8 cellular contexts compared by ENCODE assay signal in genomic region chr4:1410491-1411325, GRCh38. TPM values are rescaled to one million over a fixed set of nuclear protein-coding genes. Genes with fewer than 3 reads are reported as not detected.
DNase-seq lines count a peak whose midpoint lies in the region; ATAC-seq and TF ChIP-seq lines count a peak whose summit lies in the region.

No MANE protein-coding gene starts in this region.

- H2BK12ac ChIP-seq in neuronal stem cell (ENCODE audit: low read length): no peak overlapping the region

- no peak overlapping the region for H3K27ac ChIP-seq in fibroblast of lung (ENCODE audit: insufficient read depth, low read length)
- no peak overlapping the region for H3K27ac ChIP-seq in neuronal stem cell (replicated peaks; ENCODE audit: low read length)

- H4K91ac ChIP-seq in neuronal stem cell (ENCODE audit: low read depth, low read length, poor library complexity): no peak overlapping the region

- H3K9me3 ChIP-seq in fibroblast of lung (ENCODE audit: control insufficient read depth, insufficient read depth, low read depth, low read length) (no peaks in the 10 kb centered on the region), neuronal stem cell (replicated peaks in 1 of 2; ENCODE audit: control insufficient read depth in 2 of 2, insufficient read depth in 1 of 2, low read depth in 1 of 2, low read length in 2 of 2) (peaks cover 0 to 9% of the 10 kb centered on the region in 2 donors)

- no peak overlapping the region for H3K27ac Mint-ChIP-seq in WTC11
- no peak overlapping the region for H3K27ac Mint-ChIP-seq in activated T-helper 1 cell treated with anti-CD3 and anti-CD28 coated beads, Interleukin-12 subunit alpha, Interleukin-12 subunit beta, Interleukin-2, Interleukin-4 antibody, amounts not matched to agents 30 ng/mL and 10 ng/mL and 1 ng/mL, durations not matched to agents 14 hours and 24 hours and 36 hours

- H3K4me1 ChIP-seq in fibroblast of lung (ENCODE audit: control insufficient read depth, extremely low read depth, insufficient read depth, low read length) (no peaks in the 10 kb centered on the region), neuronal stem cell (ENCODE audit: control insufficient read depth in 2 of 2, insufficient read depth in 1 of 2, low read depth in 1 of 2, low read length in 2 of 2) (no peaks in the 10 kb centered on the region)

- peaks cover 10% of the 10 kb centered on the region for H3K4me1 Mint-ChIP-seq in WTC11
- H3K4me1 Mint-ChIP-seq in activated T-helper 1 cell treated with anti-CD3 and anti-CD28 coated beads, Interleukin-12 subunit alpha, Interleukin-12 subunit beta, Interleukin-2, Interleukin-4 antibody, amounts not matched to agents 30 ng/mL and 10 ng/mL and 1 ng/mL, durations not matched to agents 14 hours and 24 hours and 36 hours (ENCODE audit: low read depth): no peaks in the 10 kb centered on the region

- H3K36me3 ChIP-seq in fibroblast of lung (ENCODE audit: control insufficient read depth, insufficient read depth, low read length) (no peaks in the 10 kb centered on the region), neuronal stem cell (replicated peaks in 1 of 2; ENCODE audit: control insufficient read depth in 2 of 2, insufficient read depth in 2 of 2, low read length in 2 of 2) (no peaks in the 10 kb centered on the region)

- POLR2A ChIA-PET in WTC11 (lab: Charles Lee): no interaction called here

- no peak overlapping the region for H3K14ac ChIP-seq in neuronal stem cell (ENCODE audit: low read length)

- no peaks in the 10 kb centered on the region for H4K20me1 ChIP-seq in fibroblast of lung (ENCODE audit: control insufficient read depth, extremely low read depth, insufficient read depth, low read length)

- H3K27me3 ChIP-seq in fibroblast of lung (ENCODE audit: control insufficient read depth, insufficient read depth, low read length): peaks cover 27% of the 10 kb centered on the region
- peaks cover 50 to 89% (median 82%) of the 10 kb centered on the region in 3 experiments for H3K27me3 ChIP-seq in neuronal stem cell (ENCODE audit: control insufficient read depth in 3 of 3, insufficient read depth in 3 of 3, low read depth in 1 of 3, low read length in 3 of 3)

- H4K8ac ChIP-seq in neuronal stem cell (ENCODE audit: low read depth, low read length): no peak overlapping the region

- TF ChIP-seq CTCF in WTC11 (IDR thresholded peaks at IDR 0.05) (no peak), fibroblast of lung (conservative IDR thresholded peaks at IDR 0.05 in 1 of 2, IDR thresholded peaks at IDR 0.05 in 1 of 2; ENCODE audit: low read depth in 1 of 2, low read length in 2 of 2) (no peak)

- no peak overlapping the region for H2AK5ac ChIP-seq in neuronal stem cell (ENCODE audit: low read depth, low read length)

- no peak overlapping the region for H2BK15ac ChIP-seq in neuronal stem cell (ENCODE audit: low read length)

- no peak overlapping the region for H3K23ac ChIP-seq in neuronal stem cell (ENCODE audit: low read depth, low read length, poor library complexity)

- no CpG with 5 or more reads among the region's 48 CpGs for WGBS in neuronal stem cell (ENCODE audit: extremely low coverage in 2 of 2, insufficient read length in 2 of 2, insufficient replicate concordance in 1 of 2), 2 donors

- H3K4me3 Mint-ChIP-seq in WTC11: no peak overlapping the region
- H3K4me3 Mint-ChIP-seq in activated T-helper 1 cell treated with anti-CD3 and anti-CD28 coated beads, Interleukin-12 subunit alpha, Interleukin-12 subunit beta, Interleukin-2, Interleukin-4 antibody, amounts not matched to agents 30 ng/mL and 10 ng/mL and 1 ng/mL, durations not matched to agents 14 hours and 24 hours and 36 hours: no peak overlapping the region

- peak; percentile 74 for ATAC-seq in WTC11
- no peak for ATAC-seq in HG02981 (IDR thresholded peaks at IDR 0.05; ENCODE audit: unreplicated experiment)

- H3K9ac ChIP-seq in fibroblast of lung (ENCODE audit: insufficient read depth, low read length) (no peak overlapping the region), neuronal stem cell (ENCODE audit: low read depth, low read length, poor library complexity) (no peak overlapping the region)

- no peaks in the 10 kb centered on the region for H3K79me1 ChIP-seq in neuronal stem cell (ENCODE audit: low read depth, low read length)

- H3K4me3 ChIP-seq in fibroblast of lung (replicated peaks in 1 of 4; ENCODE audit: control extremely low read depth in 1 of 4, insufficient read depth in 1 of 4, low read depth in 3 of 4, low read length in 4 of 4) (no peak overlapping the region), neuronal stem cell (ENCODE audit: low read length in 2 of 2) (no peak overlapping the region)

- H3K79me2 ChIP-seq in fibroblast of lung (ENCODE audit: control insufficient read depth, insufficient read depth, low read length): no peaks in the 10 kb centered on the region

- no peak overlapping the region for H3K4me2 ChIP-seq in fibroblast of lung (ENCODE audit: extremely low read depth, insufficient read depth, low read length)
- no peak overlapping the region for H3K4me2 ChIP-seq in neuronal stem cell (ENCODE audit: insufficient read depth, low read length, poor library complexity, severe bottlenecking)

- no peaks in the 10 kb centered on the region for H3K9me3 Mint-ChIP-seq in WTC11
- H3K9me3 Mint-ChIP-seq in activated T-helper 1 cell treated with anti-CD3 and anti-CD28 coated beads, Interleukin-12 subunit alpha, Interleukin-12 subunit beta, Interleukin-2, Interleukin-4 antibody, amounts not matched to agents 30 ng/mL and 10 ng/mL and 1 ng/mL, durations not matched to agents 14 hours and 24 hours and 36 hours: no peaks in the 10 kb centered on the region

- intact Hi-C loops in activated T-helper 1 cell treated with anti-CD3 and anti-CD28 coated beads, Interleukin-12 subunit alpha, Interleukin-12 subunit beta, Interleukin-2, Interleukin-4 antibody, amounts not matched to agents 30 ng/mL and 10 ng/mL and 1 ng/mL, durations not matched to agents 14 hours and 24 hours and 36 hours (cut with micrococcal nuclease): no loop called here

- no peak overlapping the region for H2BK120ac ChIP-seq in neuronal stem cell (ENCODE audit: low read depth, low read length)

- DNase-seq in DMS53 (lab: John Stamatoyannopoulos, UW) (peak; percentile 65), DMS53 treated with DMSO at 0.1 percent for 48 hours (lab: John Stamatoyannopoulos, UW; ENCODE audit: unreplicated experiment) (no peak), WTC11 (ENCODE audit: low spot score) (peak; percentile 94), fibroblast of lung (ENCODE audit: low read depth in 2 of 2) (peak; percentile 35 to 39), neuronal stem cell (ENCODE audit: low spot score) (peak; percentile 93), SW480 (ENCODE audit: low spot score) (no peak)
- DNase-seq in activated T-helper 1 cell treated with anti-CD3 and anti-CD28 coated beads, Interleukin-12 subunit alpha, Interleukin-12 subunit beta, Interleukin-2, Interleukin-4 antibody, amounts not matched to agents 30 ng/mL and 10 ng/mL and 1 ng/mL, durations not matched to agents 14 hours and 24 hours and 36 hours (ENCODE audit: low spot score): no peak

- peaks cover 71% of the 10 kb centered on the region for H3K27me3 Mint-ChIP-seq in WTC11 (ENCODE audit: low read depth)
- H3K27me3 Mint-ChIP-seq in activated T-helper 1 cell treated with anti-CD3 and anti-CD28 coated beads, Interleukin-12 subunit alpha, Interleukin-12 subunit beta, Interleukin-2, Interleukin-4 antibody, amounts not matched to agents 30 ng/mL and 10 ng/mL and 1 ng/mL, durations not matched to agents 14 hours and 24 hours and 36 hours (ENCODE audit: insufficient read depth): peaks cover 29% of the 10 kb centered on the region

- no peak overlapping the region for H3K18ac ChIP-seq in neuronal stem cell (ENCODE audit: low read length)

- H2AFZ ChIP-seq in fibroblast of lung (ENCODE audit: low read length): no peak overlapping the region
- no peak overlapping the region for H2AFZ ChIP-seq in neuronal stem cell (ENCODE audit: low read length)

- no peaks in the 10 kb centered on the region for H3K36me3 Mint-ChIP-seq in WTC11
- H3K36me3 Mint-ChIP-seq in activated T-helper 1 cell treated with anti-CD3 and anti-CD28 coated beads, Interleukin-12 subunit alpha, Interleukin-12 subunit beta, Interleukin-2, Interleukin-4 antibody, amounts not matched to agents 30 ng/mL and 10 ng/mL and 1 ng/mL, durations not matched to agents 14 hours and 24 hours and 36 hours (ENCODE audit: low read depth): peaks cover 2% of the 10 kb centered on the region

- no peak overlapping the region for H3K4ac ChIP-seq in neuronal stem cell (ENCODE audit: low read length)

- H2BK5ac ChIP-seq in neuronal stem cell (ENCODE audit: low read length): no peak overlapping the region

- CTCF ChIA-PET in WTC11 (lab: Charles Lee): interaction anchor here (1.0 to 4.4 kb wide), 3 partner anchors 9 to 102 kb away, joined by 3 to 19 read pairs (median 4); no protein-coding TSS in a partner anchor

TF ChIP-seq in WTC11, 78 proteins besides CTCF, POLR2A, EP300 and RAD21 (continues in another document):
- peak; percentile 99 for TF ChIP-seq MXD4 (CRISPR knock-in tag; IDR thresholded peaks at IDR 0.05; ENCODE audit: borderline replicate concordance)
- TF ChIP-seq SP1 (CRISPR knock-in tag; conservative IDR thresholded peaks at IDR 0.05): peak; percentile 100
- TF ChIP-seq ZNF138 (CRISPR knock-in tag; conservative IDR thresholded peaks at IDR 0.05): peak; percentile 100
- peak; percentile 100 for TF ChIP-seq ESRRA (CRISPR knock-in tag; IDR thresholded peaks at IDR 0.05; ENCODE audit: borderline replicate concordance)
- peak; percentile 100 for TF ChIP-seq PREB (CRISPR knock-in tag; IDR thresholded peaks at IDR 0.05; ENCODE audit: borderline replicate concordance)

RNA-seq across cellular contexts. Expression of gene NKX1-1, which starts 4.5 kb away (rescaled TPM):
- total RNA-seq in WTC11 (2021) (not detected in 3 replicates), fibroblast of lung (not detected in 2 replicates)
- polyA plus RNA-seq in fibroblast of lung: not detected in 2 replicates
- polyA plus RNA-seq in fibroblast of lung (2012): not detected in 2 replicates
- not detected in 2 replicates for polyA minus RNA-seq in fibroblast of lung (ENCODE audit: low replicate concordance)
- not detected for polyA plus RNA-seq in neuronal stem cell (2013, experiment 1 of 2)
- not detected for polyA plus RNA-seq in neuronal stem cell (2013, experiment 2 of 2)
- not detected in 2 replicates for total RNA-seq in activated T-helper 1 cell treated with anti-CD3 and anti-CD28 coated beads, Interleukin-12 subunit alpha, Interleukin-12 subunit beta, Interleukin-2, Interleukin-4 antibody, amounts not matched to agents 30 ng/mL and 10 ng/mL and 1 ng/mL, durations not matched to agents 14 hours and 24 hours and 36 hours

Comparison
In these comparisons a context has a peak if more than half of its experiments do, and no peak if none do; other contexts are left out.
1. DNase-seq: peak in DMS53 (single experiment), WTC11 (single experiment), fibroblast of lung (2 of 2) and neuronal stem cell (single experiment); none in DMS53 treated with DMSO at 0.1 percent for 48 hours (single experiment), SW480 (single experiment) and activated T-helper 1 cell treated with anti-CD3 and anti-CD28 coated beads, Interleukin-12 subunit alpha, Interleukin-12 subunit beta, Interleukin-2, Interleukin-4 antibody, amounts not matched to agents 30 ng/mL and 10 ng/mL and 1 ng/mL, durations not matched to agents 14 hours and 24 hours and 36 hours (single experiment).